ENCODE assay signal across 14 cellular contexts in the genomic region with DNA sequence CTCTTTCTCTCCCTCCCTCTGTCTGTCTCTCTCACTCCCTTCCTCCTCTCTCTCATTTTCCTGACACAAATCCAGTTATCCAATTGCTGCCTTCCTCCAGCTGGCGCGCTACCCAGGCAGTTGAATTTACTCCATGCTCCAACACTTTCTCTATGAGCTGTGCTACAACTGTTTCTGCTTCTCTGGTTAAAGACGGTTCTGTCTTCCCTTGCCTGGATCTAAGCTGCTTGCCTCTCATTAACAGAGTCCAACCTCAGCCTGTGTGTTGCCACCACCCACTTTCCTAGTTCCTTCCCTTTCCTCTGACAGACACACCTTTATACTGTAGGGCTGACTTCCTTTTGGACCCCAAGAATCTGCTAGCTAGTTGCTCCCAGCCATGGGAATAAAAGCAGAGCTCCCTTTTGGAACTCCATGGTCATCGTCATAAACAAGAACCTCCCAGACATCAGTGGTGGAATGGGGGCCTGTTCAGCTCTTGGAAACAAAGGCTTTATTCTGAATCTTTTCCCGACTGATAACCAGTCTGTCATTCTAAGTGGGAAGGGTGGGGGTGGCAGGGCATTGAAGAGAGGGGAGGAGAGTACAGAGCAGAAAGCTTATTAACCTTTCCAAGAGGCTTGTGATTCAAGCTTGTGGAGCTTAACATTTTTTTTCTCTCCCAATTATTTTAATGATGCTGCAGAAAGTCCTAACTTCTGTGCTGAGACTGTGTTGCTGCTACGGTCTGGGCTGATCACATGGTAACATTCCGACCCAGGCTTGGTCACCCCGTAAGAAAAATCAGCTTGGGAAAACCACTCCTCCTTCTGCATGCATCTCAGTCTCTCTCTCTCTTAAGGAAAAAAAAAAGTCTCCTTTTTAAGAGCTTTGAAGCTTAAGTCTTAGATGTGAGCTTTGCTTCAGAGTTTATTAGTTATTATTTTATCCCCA. TPM values are rescaled to one million over a fixed set of nuclear protein-coding genes. Genes with fewer than 3 reads are reported as not detected.
DNase-seq lines count a peak whose midpoint lies in the region; ATAC-seq, FAIRE-seq and TF ChIP-seq lines count a peak whose summit lies in the region.
"Had no signal": no experiment of that assay in that cellular context is flagged by ENCODE, and none has a peak within 500 bp of the region (broad histone marks: within the 10 kb centered on the region; RNA-seq: fewer than 3 reads in every experiment).

No MANE protein-coding gene starts in this region.

- FAIRE-seq in kidney (lab: Jason Lieb, UNC), result no peak
- FAIRE-seq: bronchial epithelial cell had no signal

- H3K36me3 ChIP-seq in fibroblast of lung (ENCODE audit: control insufficient read depth, insufficient read depth, low read length) (no peaks in the 10 kb centered on the region), right lobe of liver (no peaks in the 10 kb centered on the region), vagina (no peaks in the 10 kb centered on the region), kidney (ENCODE audit: control insufficient read depth in 1 of 2, insufficient read depth in 2 of 2, low read length in 2 of 2) (no peaks in the 10 kb centered on the region)

- H3K4me1 Mint-ChIP-seq in naive thymus-derived CD8-positive, alpha-beta T cell, result no peaks in the 10 kb centered on the region
- H3K4me1 Mint-ChIP-seq: activated B cell treated with CpG ODN at 0.5 μM for 24 hours had no signal

- POLR2A ChIA-PET in naive thymus-derived CD8-positive, alpha-beta T cell (lab: Charles Lee), result no interaction called here

- H3K4me3 ChIP-seq in fibroblast of lung (replicated peaks in 1 of 4; ENCODE audit: control extremely low read depth in 1 of 4, insufficient read depth in 1 of 4, low read depth in 3 of 4, low read length in 4 of 4) (no peak overlapping the region), right lobe of liver (no peak overlapping the region), vagina (no peak overlapping the region), kidney (ENCODE audit: low read length in 2 of 2) (no peak overlapping the region)

- H3K4me3 Mint-ChIP-seq in naive thymus-derived CD8-positive, alpha-beta T cell, result peak overlapping the region in 1 of 10 donors; percentile 49
- H3K4me3 Mint-ChIP-seq: activated B cell treated with CpG ODN at 0.5 μM for 24 hours had no signal

- no peaks in the 10 kb centered on the region for H3K36me3 Mint-ChIP-seq in naive thymus-derived CD8-positive, alpha-beta T cell

- H3K27me3 ChIP-seq in fibroblast of lung (ENCODE audit: control insufficient read depth, insufficient read depth, low read length) (no peaks in the 10 kb centered on the region), right lobe of liver (no peaks in the 10 kb centered on the region), vagina (no peaks in the 10 kb centered on the region)

- no peak overlapping the region for H3K27ac Mint-ChIP-seq in naive thymus-derived CD8-positive, alpha-beta T cell
- H3K27ac Mint-ChIP-seq: activated B cell treated with CpG ODN at 0.5 μM for 24 hours had no signal

- peaks cover 2 to 30% (median 5%) of the 10 kb centered on the region in 9 donors for H3K9me3 Mint-ChIP-seq in naive thymus-derived CD8-positive, alpha-beta T cell
- H3K9me3 Mint-ChIP-seq: activated B cell treated with CpG ODN at 0.5 μM for 24 hours had no signal

- H3K4me1 ChIP-seq in fibroblast of lung (ENCODE audit: control insufficient read depth, extremely low read depth, insufficient read depth, low read length), result no peaks in the 10 kb centered on the region
- peaks cover 0 to 17% (median 4%) of the 10 kb centered on the region in 4 donors for H3K4me1 ChIP-seq in right lobe of liver
- no peaks in the 10 kb centered on the region for H3K4me1 ChIP-seq in vagina
- peaks cover 5 to 7% of the 10 kb centered on the region in 2 donors for H3K4me1 ChIP-seq in kidney (ENCODE audit: control insufficient read depth in 1 of 2, insufficient read depth in 1 of 2, low read depth in 1 of 2, low read length in 2 of 2)

- TF ChIP-seq POLR2A in right lobe of liver (IDR thresholded peaks at IDR 0.05), result no peak
- no peak for TF ChIP-seq POLR2A in vagina (IDR thresholded peaks at IDR 0.05)

- DNase-seq in NCI-H82 (lab: John Stamatoyannopoulos, UW) (peak; percentile 63), fibroblast of lung (ENCODE audit: low read depth in 2 of 2) (peak; percentile 10 to 18), right lobe of liver (no peak), retina (peak; percentile 34), vagina (ENCODE audit: extremely low spot score in 2 of 2) (no peak), COLO668 (lab: John Stamatoyannopoulos, UW; ENCODE audit: unreplicated experiment) (no peak), kidney (no peak)
- DNase-seq in naive thymus-derived CD8-positive, alpha-beta T cell, result no peak
- DNase-seq: activated B cell treated with CpG ODN at 0.5 μM for 24 hours; activated T-cell treated with anti-CD3 and anti-CD28 coated beads, Interleukin-2, amount 50 U/mL, for 48 hours; NCI-H1417 had no signal

- H3K27ac ChIP-seq in fibroblast of lung (ENCODE audit: insufficient read depth, low read length), result no peak overlapping the region
- H3K27ac ChIP-seq in right lobe of liver, result peak overlapping the region in 2 of 3 donors; percentile 20 to 35
- H3K27ac ChIP-seq in vagina, result no peak overlapping the region
- H3K27ac ChIP-seq in kidney (ENCODE audit: low read depth in 2 of 2, low read length in 2 of 2), result no peak overlapping the region
- H3K27ac ChIP-seq: epithelial cell of prostate had no signal

- no peak for TF ChIP-seq CTCF in fibroblast of lung (conservative IDR thresholded peaks at IDR 0.05 in 1 of 2, IDR thresholded peaks at IDR 0.05 in 1 of 2; ENCODE audit: low read depth in 1 of 2, low read length in 2 of 2)
- no peak for TF ChIP-seq CTCF in right lobe of liver (IDR thresholded peaks at IDR 0.05)
- TF ChIP-seq CTCF in vagina (IDR thresholded peaks at IDR 0.05), result no peak
- no peak for TF ChIP-seq CTCF in kidney (IDR thresholded peaks at IDR 0.05; ENCODE audit: borderline replicate concordance, extremely low read depth, insufficient read depth)

- no peaks in the 10 kb centered on the region for H4K20me1 ChIP-seq in fibroblast of lung (ENCODE audit: control insufficient read depth, extremely low read depth, insufficient read depth, low read length)

- peak in 1 of 4 donors; percentile 8 for ATAC-seq in right lobe of liver
- no peak for ATAC-seq in naive thymus-derived CD8-positive, alpha-beta T cell
- ATAC-seq: SK-N-SH treated with all-trans-retinoic acid at 6 μM for 48 hours had no signal

- intact Hi-C loops in right lobe of liver (cut with DNase I), result no loop called here
- intact Hi-C loops in vagina (cut with DNase I), result no loop called here
- intact Hi-C loops in kidney (cut with DNase I), result no loop called here

- no peaks in the 10 kb centered on the region for H3K79me2 ChIP-seq in fibroblast of lung (ENCODE audit: control insufficient read depth, insufficient read depth, low read length)

- H2AFZ ChIP-seq in fibroblast of lung (ENCODE audit: low read length), result no peak overlapping the region

- H3K27me3 Mint-ChIP-seq in naive thymus-derived CD8-positive, alpha-beta T cell, result peaks cover 0 to 5% (median 0%) of the 10 kb centered on the region in 5 donors
- H3K27me3 Mint-ChIP-seq: activated B cell treated with CpG ODN at 0.5 μM for 24 hours had no signal

- WGBS in right lobe of liver (ENCODE audit: insufficient coverage, low coverage, low lambda C conversion rate, missing lambda C conversion rate), result 72% methylated on average over 8 of the region's 8 CpGs

- H3K9me3 ChIP-seq in fibroblast of lung (ENCODE audit: control insufficient read depth, insufficient read depth, low read depth, low read length) (no peaks in the 10 kb centered on the region), right lobe of liver (no peaks in the 10 kb centered on the region), vagina (no peaks in the 10 kb centered on the region), kidney (ENCODE audit: control insufficient read depth in 1 of 2, low read length in 2 of 2) (no peaks in the 10 kb centered on the region)

- H3K9ac ChIP-seq in fibroblast of lung (ENCODE audit: insufficient read depth, low read length), result no peak overlapping the region
- no peak overlapping the region for H3K9ac ChIP-seq in kidney (ENCODE audit: low read length in 2 of 2)

- no peak overlapping the region for H3K4me2 ChIP-seq in fibroblast of lung (ENCODE audit: extremely low read depth, insufficient read depth, low read length)

RNA-seq across cellular contexts. Expression of a gene that starts 31.3 kb away (rescaled TPM):
- total RNA-seq in fibroblast of lung (10.6 and 15.9 TPM in 2 replicates), right lobe of liver (1 to 10 TPM; 1.4 to 9.3 (median 4.9) TPM), vagina (8.6 TPM), kidney (8.7 TPM)
- polyA plus RNA-seq in fibroblast of lung (1.9 and 4.7 TPM in 2 replicates), kidney (ENCODE audit: insufficient read depth, low read depth, low replicate concordance) (3.3 TPM)
- polyA plus RNA-seq in fibroblast of lung (2012), result 2.1 and 4.7 TPM in 2 replicates
- polyA minus RNA-seq in fibroblast of lung (ENCODE audit: low replicate concordance), result 1.3 and 2.2 TPM in 2 replicates
- total RNA-seq in naive thymus-derived CD8-positive, alpha-beta T cell, result not detected
- polyA plus RNA-seq in naive thymus-derived CD8-positive, alpha-beta T cell, result not detected
- total RNA-seq: activated B cell treated with CpG ODN at 0.5 μM for 24 hours had no signal

Comparison
In these comparisons a context has a peak if more than half of its experiments do, and no peak if none do; other contexts are left out.
1. DNase-seq: peak in NCI-H82 (single experiment), fibroblast of lung (2 of 2) and retina (single experiment); none in right lobe of liver (0 of 3), vagina (0 of 2), COLO668 (single experiment), naive thymus-derived CD8-positive, alpha-beta T cell (0 of 10) and kidney (single experiment).
2. H3K27ac ChIP-seq: peak in right lobe of liver (2 of 3); none in fibroblast of lung (single experiment), vagina (single experiment) and kidney (0 of 2).